Comparison of ENCODE assay signal across 28 cellular contexts in the genomic region with DNA sequence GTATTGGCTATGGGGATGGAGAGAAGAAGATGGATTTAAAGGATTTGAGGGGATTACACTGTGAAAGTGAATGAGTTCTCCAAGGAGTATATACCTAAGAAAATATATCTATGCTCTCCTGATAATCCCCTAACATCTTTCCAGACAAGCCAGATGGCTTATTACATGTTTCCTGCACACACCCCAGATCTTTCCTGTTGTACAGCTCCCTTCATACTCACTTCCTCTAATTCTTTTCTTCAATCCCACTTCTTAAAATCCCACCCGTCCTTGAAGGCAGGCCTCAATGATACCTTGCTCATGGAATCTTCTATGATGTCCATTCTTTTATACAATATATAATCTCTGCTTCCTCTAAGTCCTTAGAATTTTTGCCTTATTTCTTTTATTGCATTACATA.
"Had no signal": no experiment of that assay in that cellular context is flagged by ENCODE, and none has a peak within 500 bp of the region (broad histone marks: within the 10 kb centered on the region; RNA-seq: fewer than 3 reads in every experiment).

No MANE protein-coding gene starts in this region.

- FAIRE-seq: islet of Langerhans, TTC549 had no signal

- H3K4me1 ChIP-seq: adrenal gland, ascending aorta, neural progenitor cell, uterus had no signal

- H3K36me3 ChIP-seq: adrenal gland, ascending aorta, brain microvascular endothelial cell, neural progenitor cell, uterus had no signal

- DNase-seq: activated B cell treated with CpG ODN at 0.5 μM for 24 hours; activated CD4-positive, alpha-beta T cell treated with anti-CD3 and anti-CD28 coated beads for 36 hours; activated CD4-positive, alpha-beta T cell treated with anti-CD3 and anti-CD28 coated beads, Interleukin-2, amount 50 U/mL, for 4 hours; activated CD8-positive, alpha-beta memory T cell treated with anti-CD3 and anti-CD28 coated beads for 24 hours; activated CD8-positive, alpha-beta memory T cell treated with anti-CD3 and anti-CD28 coated beads, Interleukin-2, amount 50 U/mL, for 4 hours; activated T-cell treated with anti-CD3 and anti-CD28 coated beads, Interleukin-2, amount 50 U/mL, for 24 hours; adrenal gland; brain microvascular endothelial cell; caudate nucleus; effector CD8-positive, alpha-beta T cell; foreskin melanocyte; hypothalamus; left ventricle myocardium superior; mammary epithelial cell; naive thymus-derived CD8-positive, alpha-beta T cell; retina; stimulated activated CD4-positive, alpha-beta T cell treated with anti-CD3 and anti-CD28 coated beads, Interleukin-2, amount 100 ng/mL, for 48 hours; stimulated activated CD8-positive, alpha-beta memory T cell treated with anti-CD3 and anti-CD28 coated beads, Interleukin-4, amount 100 ng/mL, for 48 hours; stimulated activated naive B cell treated with anti-CD40 and anti-IgM and Interleukin-4, amounts not matched to agents 10 μg/mL and 1 μg/mL and 100 μg/mL, for 72 hours; trophoblast cell; uterus had no signal

- H3K27me3 ChIP-seq: adrenal gland, ascending aorta, brain microvascular endothelial cell, neural progenitor cell, uterus had no signal

- H3K4me2 ChIP-seq: neural progenitor cell had no signal

- H3K27ac ChIP-seq: adrenal gland, ascending aorta, brain microvascular endothelial cell, neural progenitor cell, uterus had no signal

- H3K9ac ChIP-seq: neural progenitor cell had no signal

- ATAC-seq: activated CD4-positive, alpha-beta T cell treated with anti-CD3 and anti-CD28 coated beads for 36 hours; activated naive CD4-positive, alpha-beta T cell treated with anti-CD3 and anti-CD28 coated beads, Interleukin-2, amount 50 U/mL, for 72 hours; activated T-helper 17 cell treated with anti-CD3 and anti-CD28 coated beads, Interleukin-2, amount 50 U/mL, for 72 hours; esophagus mucosa; left ventricle myocardium superior; naive thymus-derived CD8-positive, alpha-beta T cell; stimulated activated naive B cell treated with anti-CD40 and anti-IgM and Interleukin-4, amounts not matched to agents 10 μg/mL and 1 μg/mL and 100 μg/mL, for 72 hours had no signal

- H3K4me3 ChIP-seq: adrenal gland, ascending aorta, neural progenitor cell, uterus had no signal

- H3K9me3 ChIP-seq: adrenal gland, ascending aorta, uterus had no signal

- H2AFZ ChIP-seq: neural progenitor cell had no signal
